ENCODE assay signal across 8 cellular contexts in the genomic region with DNA sequence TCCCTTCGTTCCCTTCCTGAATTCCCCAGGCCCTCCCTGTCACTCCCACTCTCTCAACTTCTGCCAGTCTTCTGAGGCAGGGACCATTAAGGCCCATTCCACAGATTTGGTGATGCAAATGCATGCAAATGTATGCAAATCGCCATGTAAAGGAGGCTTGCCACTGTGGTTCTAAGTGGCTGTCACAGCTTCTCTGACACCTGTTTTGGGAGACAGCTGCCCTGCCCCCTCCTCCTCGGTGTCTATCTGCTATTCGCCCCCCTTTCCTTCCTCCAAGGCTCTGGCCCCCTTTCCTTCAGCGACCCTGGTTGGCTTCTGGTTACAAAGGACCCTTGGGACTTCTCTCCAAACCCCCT. TPM values are rescaled to one million over a fixed set of nuclear protein-coding genes. Genes with fewer than 3 reads are reported as not detected.
DNase-seq lines count a peak whose midpoint lies in the region; ATAC-seq and TF ChIP-seq lines count a peak whose summit lies in the region.

No MANE protein-coding gene starts in this region.

- peaks cover 13% of the 10 kb centered on the region for H3K27me3 Mint-ChIP-seq in activated T-cell treated with anti-CD3 and anti-CD28 coated beads, Interleukin-2, amount 50 U/mL, for 4 hours (ENCODE audit: low read depth)
- H3K27me3 Mint-ChIP-seq in activated T-helper 17 cell treated with anti-CD3 and anti-CD28 coated beads, Interleukin-2, amount 50 U/mL, for 72 hours = peaks cover 3% of the 10 kb centered on the region
- peaks cover 71 to 81% of the 10 kb centered on the region in 2 donors for H3K27me3 Mint-ChIP-seq in stimulated activated naive B cell treated with anti-CD40 and anti-IgM and Interleukin-4, amounts not matched to agents 10 μg/mL and 1 μg/mL and 100 μg/mL, for 72 hours

- H3K9me3 ChIP-seq in iPS DF 6.9 (ENCODE audit: control insufficient read depth, insufficient read depth, low read length) (no peaks in the 10 kb centered on the region), ascending aorta (no peaks in the 10 kb centered on the region)

- TF ChIP-seq CTCF in ascending aorta (IDR thresholded peaks at IDR 0.05) = no peak

- peak overlapping the region; percentile 62 for H3K4me3 Mint-ChIP-seq in activated T-cell treated with anti-CD3 and anti-CD28 coated beads, Interleukin-2, amount 50 U/mL, for 4 hours
- H3K4me3 Mint-ChIP-seq in activated T-helper 17 cell treated with anti-CD3 and anti-CD28 coated beads, Interleukin-2, amount 50 U/mL, for 72 hours = peak overlapping the region; percentile 87
- H3K4me3 Mint-ChIP-seq in stimulated activated naive B cell treated with anti-CD40 and anti-IgM and Interleukin-4, amounts not matched to agents 10 μg/mL and 1 μg/mL and 100 μg/mL, for 72 hours = peak overlapping the region; percentile 30 to 83

- H3K4me1 Mint-ChIP-seq in activated T-cell treated with anti-CD3 and anti-CD28 coated beads, Interleukin-2, amount 50 U/mL, for 4 hours (ENCODE audit: low read depth) = peaks cover 25% of the 10 kb centered on the region
- H3K4me1 Mint-ChIP-seq in activated T-helper 17 cell treated with anti-CD3 and anti-CD28 coated beads, Interleukin-2, amount 50 U/mL, for 72 hours = peaks cover 23% of the 10 kb centered on the region
- peaks cover 7 to 10% of the 10 kb centered on the region in 2 donors for H3K4me1 Mint-ChIP-seq in stimulated activated naive B cell treated with anti-CD40 and anti-IgM and Interleukin-4, amounts not matched to agents 10 μg/mL and 1 μg/mL and 100 μg/mL, for 72 hours

- H3K9me3 Mint-ChIP-seq in activated T-cell treated with anti-CD3 and anti-CD28 coated beads, Interleukin-2, amount 50 U/mL, for 4 hours = no peaks in the 10 kb centered on the region
- no peaks in the 10 kb centered on the region for H3K9me3 Mint-ChIP-seq in activated T-helper 17 cell treated with anti-CD3 and anti-CD28 coated beads, Interleukin-2, amount 50 U/mL, for 72 hours
- H3K9me3 Mint-ChIP-seq in stimulated activated naive B cell treated with anti-CD40 and anti-IgM and Interleukin-4, amounts not matched to agents 10 μg/mL and 1 μg/mL and 100 μg/mL, for 72 hours = no peaks in the 10 kb centered on the region

- intact Hi-C loops in ascending aorta (cut with DNase I) = loop anchor here (1.0 kb wide), 2 partner anchors 187 to 268 kb away; no protein-coding TSS in a partner anchor

- ATAC-seq in activated T-cell treated with anti-CD3 and anti-CD28 coated beads, Interleukin-2, amount 50 U/mL, for 4 hours = no peak
- ATAC-seq in activated T-helper 17 cell treated with anti-CD3 and anti-CD28 coated beads, Interleukin-2, amount 50 U/mL, for 72 hours (replicated peaks) = peak; percentile 30
- peak; percentile 2 to 13 for ATAC-seq in stimulated activated naive B cell treated with anti-CD40 and anti-IgM and Interleukin-4, amounts not matched to agents 10 μg/mL and 1 μg/mL and 100 μg/mL, for 72 hours (replicated peaks)
- ATAC-seq in activated CD4-positive, CD25-positive, alpha-beta regulatory T cell treated with anti-CD3 and anti-CD28 coated beads, Interleukin-2, amount 50 U/mL, for 24 hours = no peak

- WGBS in iPS DF 6.9 (ENCODE audit: insufficient coverage, insufficient read length) = no CpG with 5 or more reads among the region's 5 CpGs

- no peak for DNase-seq in activated T-cell treated with anti-CD3 and anti-CD28 coated beads, Interleukin-2, amount 50 U/mL, for 4 hours
- DNase-seq in activated T-cell treated with anti-CD3 and anti-CD28 coated beads for 4 hours (no peak), iPS DF 6.9 (ENCODE audit: low read depth, low spot score) (no peak), ascending aorta (ENCODE audit: low spot score in 2 of 2) (no peak), SW480 (ENCODE audit: low spot score) (no peak)
- no peak for DNase-seq in stimulated activated naive B cell treated with anti-CD40 and anti-IgM and Interleukin-4, amounts not matched to agents 10 μg/mL and 1 μg/mL and 100 μg/mL, for 72 hours

- H3K4me3 ChIP-seq in iPS DF 6.9 (ENCODE audit: low read length) (peak overlapping the region; percentile 39; the same call in 1 of the 2 replicates), ascending aorta (peak overlapping the region in 1 of 2 donors; percentile 41)

- H3K27ac ChIP-seq in iPS DF 6.9 (ENCODE audit: low read length) (no peak overlapping the region), ascending aorta (no peak overlapping the region)

- H3K36me3 ChIP-seq in iPS DF 6.9 (ENCODE audit: control insufficient read depth, insufficient read depth, low read length) (no peaks in the 10 kb centered on the region), ascending aorta (no peaks in the 10 kb centered on the region)

- peaks cover 4% of the 10 kb centered on the region; the same call in 1 of the 2 replicates for H3K4me1 ChIP-seq in iPS DF 6.9 (ENCODE audit: control insufficient read depth, insufficient read depth, low read length)
- H3K4me1 ChIP-seq in ascending aorta = no peaks in the 10 kb centered on the region

- no peaks in the 10 kb centered on the region for H3K27me3 ChIP-seq in iPS DF 6.9 (ENCODE audit: control insufficient read depth, insufficient read depth, low read length)
- no peaks in the 10 kb centered on the region for H3K27me3 ChIP-seq in ascending aorta

- no peaks in the 10 kb centered on the region for H3K36me3 Mint-ChIP-seq in activated T-cell treated with anti-CD3 and anti-CD28 coated beads, Interleukin-2, amount 50 U/mL, for 4 hours (ENCODE audit: insufficient read depth)
- no peaks in the 10 kb centered on the region for H3K36me3 Mint-ChIP-seq in activated T-helper 17 cell treated with anti-CD3 and anti-CD28 coated beads, Interleukin-2, amount 50 U/mL, for 72 hours (ENCODE audit: low read depth)
- H3K36me3 Mint-ChIP-seq in stimulated activated naive B cell treated with anti-CD40 and anti-IgM and Interleukin-4, amounts not matched to agents 10 μg/mL and 1 μg/mL and 100 μg/mL, for 72 hours = no peaks in the 10 kb centered on the region

- H3K27ac Mint-ChIP-seq in activated T-helper 17 cell treated with anti-CD3 and anti-CD28 coated beads, Interleukin-2, amount 50 U/mL, for 72 hours = peak overlapping the region; percentile 95
- H3K27ac Mint-ChIP-seq in stimulated activated naive B cell treated with anti-CD40 and anti-IgM and Interleukin-4, amounts not matched to agents 10 μg/mL and 1 μg/mL and 100 μg/mL, for 72 hours = no peak overlapping the region

RNA-seq across cellular contexts. Expression of gene ARAP3, which starts 10.5 kb away (rescaled TPM):
- total RNA-seq in activated T-cell treated with anti-CD3 and anti-CD28 coated beads, Interleukin-2, amount 50 U/mL, for 4 hours = 1 to 10 TPM in 2 of 3 donors, under 1 TPM in 1; 0.56 to 2.0 (median 1.1) TPM
- 10 to 100 TPM in 1 of 2 donors, 1 to 10 TPM in 1; 7.1 to 19.6 TPM for total RNA-seq in activated T-helper 17 cell treated with anti-CD3 and anti-CD28 coated beads, Interleukin-2, amount 50 U/mL, for 72 hours
- 55.5 TPM for total RNA-seq in ascending aorta

RNA-seq across cellular contexts. Expression of gene FCHSD1, which starts 41.3 kb away (rescaled TPM):
- 10 to 100 TPM; 20.5 to 29.7 (median 22.1) TPM for total RNA-seq in activated T-cell treated with anti-CD3 and anti-CD28 coated beads, Interleukin-2, amount 50 U/mL, for 4 hours
- total RNA-seq in activated T-helper 17 cell treated with anti-CD3 and anti-CD28 coated beads, Interleukin-2, amount 50 U/mL, for 72 hours = 100 to 1,000 TPM in 1 of 2 donors, 10 to 100 TPM in 1; 38.7 to 113 TPM
- 127 TPM for total RNA-seq in ascending aorta

RNA-seq across cellular contexts. Expression of gene RELL2, which starts 55.7 kb away (rescaled TPM):
- total RNA-seq in activated T-cell treated with anti-CD3 and anti-CD28 coated beads, Interleukin-2, amount 50 U/mL, for 4 hours = 10 to 100 TPM; 25.8 to 30.4 (median 29.5) TPM
- total RNA-seq in activated T-helper 17 cell treated with anti-CD3 and anti-CD28 coated beads, Interleukin-2, amount 50 U/mL, for 72 hours = 10 to 100 TPM; 16.5 to 29.9 TPM
- total RNA-seq in ascending aorta = 1.4 TPM

RNA-seq across cellular contexts. Expression of gene HDAC3, which starts 55.9 kb away (rescaled TPM):
- total RNA-seq in activated T-cell treated with anti-CD3 and anti-CD28 coated beads, Interleukin-2, amount 50 U/mL, for 4 hours = 10 to 100 TPM; 66.1 to 73.8 (median 71.7) TPM
- total RNA-seq in activated T-helper 17 cell treated with anti-CD3 and anti-CD28 coated beads, Interleukin-2, amount 50 U/mL, for 72 hours = 100 to 1,000 TPM; 123 to 174 TPM
- total RNA-seq in ascending aorta = 43.4 TPM

Comparison
In these comparisons a context has a peak if more than half of its experiments do, and no peak if none do; other contexts are left out.
1. ATAC-seq: peak in activated T-helper 17 cell treated with anti-CD3 and anti-CD28 coated beads, Interleukin-2, amount 50 U/mL, for 72 hours (single experiment) and stimulated activated naive B cell treated with anti-CD40 and anti-IgM and Interleukin-4, amounts not matched to agents 10 μg/mL and 1 μg/mL and 100 μg/mL, for 72 hours (2 of 2); none in activated T-cell treated with anti-CD3 and anti-CD28 coated beads, Interleukin-2, amount 50 U/mL, for 4 hours (0 of 2) and activated CD4-positive, CD25-positive, alpha-beta regulatory T cell treated with anti-CD3 and anti-CD28 coated beads, Interleukin-2, amount 50 U/mL, for 24 hours (0 of 2).
2. Peak in every context shown above with its lines, with median percentiles within 50 percentile points of each other: H3K4me3 Mint-ChIP-seq.